24 cellular contexts compared by ENCODE assay signal in the genomic region with DNA sequence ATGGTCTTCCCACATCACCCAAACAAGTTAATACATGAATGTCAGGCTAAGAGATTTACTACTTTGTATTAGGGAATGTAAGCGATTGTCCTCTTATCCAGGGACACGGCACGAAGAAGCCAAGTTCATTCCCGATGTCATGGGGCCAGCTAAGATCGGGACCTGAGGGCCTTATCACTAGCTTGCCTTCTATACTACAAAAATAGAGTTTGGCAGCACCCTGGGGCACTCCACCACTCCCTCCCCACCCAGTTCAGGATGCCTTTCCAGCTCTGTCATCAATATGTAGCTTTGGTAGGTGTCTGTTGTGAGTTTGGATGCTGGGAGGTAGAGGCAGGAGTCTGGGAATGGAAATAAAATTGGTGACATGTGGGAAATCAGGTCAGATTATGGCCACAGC.
DNase-seq lines count a peak whose midpoint lies in the region; ATAC-seq and TF ChIP-seq lines count a peak whose summit lies in the region.
"Had no signal": no experiment of that assay in that cellular context is flagged by ENCODE, and none has a peak within 500 bp of the region (broad histone marks: within the 10 kb centered on the region; RNA-seq: fewer than 3 reads in every experiment).

No MANE protein-coding gene starts in this region.

- H3K36me3 ChIP-seq in heart left ventricle, result no peaks in the 10 kb centered on the region
- no peaks in the 10 kb centered on the region for H3K36me3 ChIP-seq in left ventricle myocardium inferior
- H3K36me3 ChIP-seq in right atrium auricular region, result no peaks in the 10 kb centered on the region
- no peaks in the 10 kb centered on the region for H3K36me3 ChIP-seq in endodermal cell (ENCODE audit: control insufficient read depth, insufficient read depth, low read length)
- H3K36me3 ChIP-seq: BE2C, BLaER1 had no signal

- POLR2A ChIA-PET in activated CD4-positive, alpha-beta T cell treated with anti-CD3 and anti-CD28 coated beads for 36 hours (lab: Charles Lee), result no interaction called here

- CTCF ChIA-PET in activated CD4-positive, alpha-beta T cell treated with anti-CD3 and anti-CD28 coated beads for 36 hours (lab: Charles Lee), result interaction anchor here (0.5 kb wide), 1 partner anchor 184 kb away, joined by 3 read pairs; no protein-coding TSS in a partner anchor

- peaks cover 3% of the 10 kb centered on the region for H3K27me3 Mint-ChIP-seq in endodermal cell (ENCODE audit: insufficient read depth)
- H3K27me3 Mint-ChIP-seq in activated CD4-positive, alpha-beta T cell treated with anti-CD3 and anti-CD28 coated beads for 36 hours, result peaks cover 7% of the 10 kb centered on the region

- H3K4me1 Mint-ChIP-seq in endodermal cell, result peaks cover 19% of the 10 kb centered on the region
- H3K4me1 Mint-ChIP-seq in activated CD4-positive, alpha-beta T cell treated with anti-CD3 and anti-CD28 coated beads for 36 hours, result no peaks in the 10 kb centered on the region
- H3K4me1 Mint-ChIP-seq: CD14-positive monocyte; CD4-positive, alpha-beta memory T cell; CD4-positive, CD25-positive, alpha-beta regulatory T cell; CD8-positive, alpha-beta memory T cell had no signal

- ATAC-seq in heart left ventricle (peak; percentile 77 to 94 (median 88)), left ventricle myocardium superior (peak; percentile 90)
- no peak for ATAC-seq in activated CD4-positive, alpha-beta T cell treated with anti-CD3 and anti-CD28 coated beads for 36 hours
- ATAC-seq: GM12878 had no signal

- no peak overlapping the region for H3K27ac ChIP-seq in heart left ventricle
- no peak overlapping the region for H3K27ac ChIP-seq in left ventricle myocardium inferior (replicated peaks)
- H3K27ac ChIP-seq in right atrium auricular region, result no peak overlapping the region
- no peak overlapping the region for H3K27ac ChIP-seq in endodermal cell (ENCODE audit: low read depth, low read length)
- H3K27ac ChIP-seq: BLaER1 had no signal

- WGBS in heart left ventricle, 4 donors, result 54 to 80% (median 66%) methylated on average over 5 of the region's 5 CpGs
- 80 to 94% methylated on average over 1 to 5 of the region's 5 CpGs for WGBS in endodermal cell (ENCODE audit: insufficient coverage in 1 of 2, insufficient read length in 1 of 2), 2 experiments

- TF ChIP-seq CTCF in heart left ventricle (IDR thresholded peaks at IDR 0.05), result no peak
- TF ChIP-seq CTCF in left ventricle myocardium inferior (IDR thresholded peaks at IDR 0.05; ENCODE audit: borderline replicate concordance), result no peak
- TF ChIP-seq CTCF in right atrium auricular region (IDR thresholded peaks at IDR 0.05), result no peak
- no peak for TF ChIP-seq CTCF in endodermal cell (conservative IDR thresholded peaks at IDR 0.05)

- intact Hi-C loops in heart left ventricle (cut with DNase I), result no loop called here
- intact Hi-C loops in left ventricle myocardium inferior (cut with micrococcal nuclease), result no loop called here
- intact Hi-C loops in left ventricle myocardium superior (cut with micrococcal nuclease), result no loop called here
- intact Hi-C loops in activated CD4-positive, alpha-beta T cell treated with anti-CD3 and anti-CD28 coated beads for 36 hours (cut with DNase I, micrococcal nuclease), result no loop called here

- H3K27me3 ChIP-seq in heart left ventricle (peaks cover 0 to 3% (median 0%) of the 10 kb centered on the region in 9 donors), left ventricle myocardium inferior (ENCODE audit: low read depth) (peaks cover under 1% of the 10 kb centered on the region), right atrium auricular region (no peaks in the 10 kb centered on the region), endodermal cell (ENCODE audit: control insufficient read depth, insufficient read depth, low read length, poor library complexity, severe bottlenecking) (no peaks in the 10 kb centered on the region)
- H3K27me3 ChIP-seq: BE2C, BLaER1 had no signal

- H3K4me3 ChIP-seq in heart left ventricle, result no peak overlapping the region
- no peak overlapping the region for H3K4me3 ChIP-seq in left ventricle myocardium inferior
- H3K4me3 ChIP-seq in right atrium auricular region, result no peak overlapping the region
- H3K4me3 ChIP-seq in endodermal cell (ENCODE audit: low read length), result no peak overlapping the region
- H3K4me3 ChIP-seq: BLaER1, GM12878 had no signal

- H3K9ac ChIP-seq in endodermal cell (ENCODE audit: extremely low read depth, low read length, poor library complexity, severe bottlenecking), result no peak overlapping the region
- H3K9ac ChIP-seq: BLaER1 had no signal

- peak in 4 of 5 donors; percentile 25 to 39 (median 30) for DNase-seq in heart left ventricle
- DNase-seq in left ventricle myocardium inferior, result no peak
- no peak for DNase-seq in left ventricle myocardium superior
- no peak for DNase-seq in right atrium auricular region (ENCODE audit: low spot score)
- DNase-seq in endodermal cell, result peak; percentile 22
- DNase-seq in activated CD4-positive, alpha-beta T cell treated with anti-CD3 and anti-CD28 coated beads for 36 hours, result no peak
- DNase-seq: 8988T; ACHN; BE2C; C1 segment of cervical spinal cord; CD4-positive, alpha-beta memory T cell; CD4-positive, CD25-positive, alpha-beta regulatory T cell; CD8-positive, alpha-beta memory T cell; COR-L47; DMS 273 treated with DMSO at 0.1 percent for 48 hours; DMS153; DMS53; DMS79; DND-41; EL; GDM1 had no signal

- no peaks in the 10 kb centered on the region for H3K36me3 Mint-ChIP-seq in endodermal cell (ENCODE audit: low read depth)
- no peaks in the 10 kb centered on the region for H3K36me3 Mint-ChIP-seq in activated CD4-positive, alpha-beta T cell treated with anti-CD3 and anti-CD28 coated beads for 36 hours (ENCODE audit: low read depth)
- H3K36me3 Mint-ChIP-seq: CD14-positive monocyte; CD4-positive, alpha-beta memory T cell; CD4-positive, CD25-positive, alpha-beta regulatory T cell; CD8-positive, alpha-beta memory T cell had no signal

- no peaks in the 10 kb centered on the region for H3K9me3 ChIP-seq in heart left ventricle
- no peaks in the 10 kb centered on the region for H3K9me3 ChIP-seq in left ventricle myocardium inferior (replicated peaks)
- no peaks in the 10 kb centered on the region for H3K9me3 ChIP-seq in right atrium auricular region
- H3K9me3 ChIP-seq in endodermal cell (ENCODE audit: control insufficient read depth, low read length), result no peaks in the 10 kb centered on the region
- H3K9me3 ChIP-seq: BE2C, BLaER1 had no signal

- H3K4me1 ChIP-seq in heart left ventricle, result no peaks in the 10 kb centered on the region
- H3K4me1 ChIP-seq in left ventricle myocardium inferior, result no peaks in the 10 kb centered on the region
- H3K4me1 ChIP-seq in right atrium auricular region, result no peaks in the 10 kb centered on the region
- H3K4me1 ChIP-seq in endodermal cell (ENCODE audit: control insufficient read depth, insufficient read depth, low read length), result peaks cover 15% of the 10 kb centered on the region
- H3K4me1 ChIP-seq: BE2C, BLaER1 had no signal

- TF ChIP-seq POLR2A in heart left ventricle (IDR thresholded peaks at IDR 0.05), result no peak

- H3K9me3 Mint-ChIP-seq in endodermal cell, result no peaks in the 10 kb centered on the region
- H3K9me3 Mint-ChIP-seq in activated CD4-positive, alpha-beta T cell treated with anti-CD3 and anti-CD28 coated beads for 36 hours (ENCODE audit: low read depth), result no peaks in the 10 kb centered on the region
- H3K9me3 Mint-ChIP-seq: CD4-positive, alpha-beta memory T cell; CD8-positive, alpha-beta memory T cell had no signal

- no peak overlapping the region for H3K27ac Mint-ChIP-seq in endodermal cell
- no peak overlapping the region for H3K27ac Mint-ChIP-seq in activated CD4-positive, alpha-beta T cell treated with anti-CD3 and anti-CD28 coated beads for 36 hours
- H3K27ac Mint-ChIP-seq: CD14-positive monocyte; CD4-positive, alpha-beta memory T cell; CD8-positive, alpha-beta memory T cell had no signal

- H3K4me3 Mint-ChIP-seq in endodermal cell, result no peak overlapping the region
- H3K4me3 Mint-ChIP-seq in activated CD4-positive, alpha-beta T cell treated with anti-CD3 and anti-CD28 coated beads for 36 hours, result no peak overlapping the region
- H3K4me3 Mint-ChIP-seq: CD14-positive monocyte; CD4-positive, alpha-beta memory T cell; CD4-positive, CD25-positive, alpha-beta regulatory T cell; CD8-positive, alpha-beta memory T cell had no signal

Comparison
In these comparisons a context has a peak if more than half of its experiments do, and no peak if none do; other contexts are left out.
1. DNase-seq: peak in heart left ventricle (4 of 5) and endodermal cell (single experiment); none in left ventricle myocardium inferior (single experiment), left ventricle myocardium superior (single experiment), right atrium auricular region (single experiment) and activated CD4-positive, alpha-beta T cell treated with anti-CD3 and anti-CD28 coated beads for 36 hours (single experiment).